ENCODE assay signal across 10 cellular contexts in the genomic region with DNA sequence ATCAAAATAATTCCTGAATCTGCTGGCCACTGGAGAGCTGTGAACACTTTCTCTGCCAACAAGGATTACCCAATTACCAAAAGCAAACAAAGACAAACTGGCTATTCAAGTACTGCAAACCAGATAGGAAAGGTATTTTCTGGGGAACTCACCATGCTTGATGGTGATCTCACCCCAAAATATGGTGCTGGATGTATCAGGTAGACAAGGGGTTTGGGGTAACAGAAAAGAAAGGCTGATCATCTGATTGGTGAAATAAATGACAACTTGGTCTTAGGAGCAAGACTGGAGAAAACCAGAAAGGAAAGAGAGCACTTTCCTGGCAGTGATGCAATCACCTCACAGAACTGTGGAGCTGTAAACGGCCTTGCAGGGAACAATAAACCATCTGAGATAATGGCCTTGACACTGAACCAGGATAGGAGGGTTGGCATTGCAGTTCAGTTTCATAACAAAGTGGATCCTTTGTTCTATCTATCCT. TPM values are rescaled to one million over a fixed set of nuclear protein-coding genes. Genes with fewer than 3 reads are reported as not detected.
A peak's percentile ranks its signal among the peaks of the same experiment; 100 is the strongest.
DNase-seq lines count a peak whose midpoint lies in the region; ATAC-seq and TF ChIP-seq lines count a peak whose summit lies in the region.
"Had no signal": no experiment of that assay in that cellular context is flagged by ENCODE, and none has a peak within 500 bp of the region (broad histone marks: within the 10 kb centered on the region; RNA-seq: fewer than 3 reads in every experiment).

No MANE protein-coding gene starts in this region.

- CTCF ChIA-PET in activated naive CD4-positive, alpha-beta T cell treated with anti-CD3 and anti-CD28 coated beads, Interleukin-2, amount 10 ng/mL, durations not matched to agents 7 days and 5 days (lab: Charles Lee) = interaction anchor here (0.5 to 0.8 kb wide), 2 partner anchors 208 to 709 kb away, joined by 3 read pairs; no protein-coding TSS in a partner anchor

- peak overlapping the region; percentile 73 for H3K27ac Mint-ChIP-seq in activated naive CD4-positive, alpha-beta T cell treated with anti-CD3 and anti-CD28 coated beads, Interleukin-2, amount 10 ng/mL, durations not matched to agents 7 days and 5 days
- no peak overlapping the region for H3K27ac Mint-ChIP-seq in glutamatergic neuron (ENCODE audit: unreplicated experiment)

- H3K27me3 Mint-ChIP-seq in activated naive CD4-positive, alpha-beta T cell treated with anti-CD3 and anti-CD28 coated beads, Interleukin-2, amount 10 ng/mL, durations not matched to agents 7 days and 5 days = no peaks in the 10 kb centered on the region
- no peaks in the 10 kb centered on the region for H3K27me3 Mint-ChIP-seq in glutamatergic neuron (ENCODE audit: unreplicated experiment)
- H3K27me3 Mint-ChIP-seq: CD4-positive, CD25-positive, alpha-beta regulatory T cell; central memory CD8-positive, alpha-beta T cell had no signal

- H3K4me3 ChIP-seq in astrocyte of the spinal cord (ENCODE audit: low read depth, low read length) = no peak overlapping the region

- ATAC-seq in left colon = peak; percentile 96

- no peak for TF ChIP-seq CTCF in astrocyte of the spinal cord (IDR thresholded peaks at IDR 0.05; ENCODE audit: low read depth, low read length)
- TF ChIP-seq CTCF in glutamatergic neuron (IDR thresholded peaks at IDR 0.05; ENCODE audit: partially characterized antibody, unreplicated experiment) = no peak

- no peak for DNase-seq in activated naive CD4-positive, alpha-beta T cell treated with anti-CD3 and anti-CD28 coated beads, Interleukin-2, amount 10 ng/mL, durations not matched to agents 7 days and 5 days
- no peak for DNase-seq in activated naive CD4-positive, alpha-beta T cell (lab: John Stamatoyannopoulos, UW)
- DNase-seq in astrocyte of the spinal cord (ENCODE audit: low read depth, low spot score) (peak; percentile 56), left colon (peak in 1 of 2 donors; percentile 68), UCSD-AML1 (lab: John Stamatoyannopoulos, UW; ENCODE audit: unreplicated experiment) (no peak), glutamatergic neuron (no peak)
- DNase-seq in central memory CD4-positive, alpha-beta T cell = no peak
- DNase-seq in activated effector memory CD4-positive, alpha-beta T cell treated with Interleukin-2 at 50 U/mL for 16 hours = no peak
- DNase-seq: CD4-positive, CD25-positive, alpha-beta regulatory T cell had no signal

- no peaks in the 10 kb centered on the region for H3K4me1 Mint-ChIP-seq in activated naive CD4-positive, alpha-beta T cell treated with anti-CD3 and anti-CD28 coated beads, Interleukin-2, amount 10 ng/mL, durations not matched to agents 7 days and 5 days
- H3K4me1 Mint-ChIP-seq in glutamatergic neuron (ENCODE audit: low read depth, unreplicated experiment) = no peaks in the 10 kb centered on the region
- H3K4me1 Mint-ChIP-seq: central memory CD8-positive, alpha-beta T cell had no signal

- H3K9me3 Mint-ChIP-seq in activated naive CD4-positive, alpha-beta T cell treated with anti-CD3 and anti-CD28 coated beads, Interleukin-2, amount 10 ng/mL, durations not matched to agents 7 days and 5 days = no peaks in the 10 kb centered on the region
- H3K9me3 Mint-ChIP-seq in glutamatergic neuron (ENCODE audit: unreplicated experiment) = no peaks in the 10 kb centered on the region
- H3K9me3 Mint-ChIP-seq: CD4-positive, CD25-positive, alpha-beta regulatory T cell; central memory CD8-positive, alpha-beta T cell had no signal

- in situ Hi-C loops in astrocyte of the spinal cord (cut with HindIII; ENCODE audit: low sequenced_read_pairs) = no loop called here

- H3K4me3 Mint-ChIP-seq in activated naive CD4-positive, alpha-beta T cell treated with anti-CD3 and anti-CD28 coated beads, Interleukin-2, amount 10 ng/mL, durations not matched to agents 7 days and 5 days = no peak overlapping the region
- H3K4me3 Mint-ChIP-seq in glutamatergic neuron (ENCODE audit: unreplicated experiment) = no peak overlapping the region
- H3K4me3 Mint-ChIP-seq: CD4-positive, CD25-positive, alpha-beta regulatory T cell; central memory CD8-positive, alpha-beta T cell had no signal

- H3K36me3 Mint-ChIP-seq in activated naive CD4-positive, alpha-beta T cell treated with anti-CD3 and anti-CD28 coated beads, Interleukin-2, amount 10 ng/mL, durations not matched to agents 7 days and 5 days = peaks cover 27% of the 10 kb centered on the region
- no peaks in the 10 kb centered on the region for H3K36me3 Mint-ChIP-seq in glutamatergic neuron (ENCODE audit: unreplicated experiment)

- intact Hi-C loops in left colon (cut with DNase I, micrococcal nuclease) = no loop called here

RNA-seq across cellular contexts. Expression of gene NPFF, which starts 31.0 kb away (rescaled TPM):
- total RNA-seq in left colon (not detected), glutamatergic neuron (ENCODE audit: unreplicated experiment) (not detected)
- total RNA-seq: CD4-positive, CD25-positive, alpha-beta regulatory T cell had no signal

RNA-seq across cellular contexts. Expression of gene TARBP2, which starts 37.2 kb away (rescaled TPM):
- total RNA-seq in left colon (10 to 100 TPM; 21.3 to 22.3 TPM), glutamatergic neuron (ENCODE audit: unreplicated experiment) (49.0 TPM)

RNA-seq across cellular contexts. Expression of gene MAP3K12, which starts 39.0 kb away (rescaled TPM):
- total RNA-seq in left colon (1 to 10 TPM; 3.2 to 6.8 TPM), glutamatergic neuron (ENCODE audit: unreplicated experiment) (94.2 TPM)

Comparison
In these comparisons a context has a peak if more than half of its experiments do, and no peak if none do; other contexts are left out.
1. RNA of gene MAP3K12, which starts 39.0 kb away (total RNA-seq): 94.2 TPM in glutamatergic neuron (single experiment); 3.2 to 6.8 TPM in left colon; every median in the first group is over 10 times any median in the second.